In the genomic region with DNA sequence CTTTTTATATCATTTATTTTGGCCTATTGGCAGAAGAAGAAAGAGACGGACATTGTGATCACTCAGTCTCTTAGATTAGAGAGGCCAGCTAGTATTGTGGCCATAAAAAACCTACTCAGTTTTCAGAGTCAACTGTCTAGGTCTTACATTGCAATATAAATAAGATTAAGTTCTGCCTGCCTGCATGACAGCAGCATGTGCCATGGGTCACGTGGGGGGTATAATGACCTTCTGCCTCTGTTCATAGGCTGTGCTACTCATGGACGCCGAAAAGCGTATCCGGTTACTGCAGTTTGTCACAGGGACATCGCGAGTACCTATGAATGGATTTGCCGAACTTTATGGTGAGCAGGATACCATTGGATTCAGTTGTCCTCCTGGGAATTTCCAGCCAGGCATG, we compare ENCODE assay signal across 18 cellular contexts.
A peak's percentile ranks its signal among the peaks of the same experiment; 100 is the strongest.
DNase-seq lines count a peak whose midpoint lies in the region; ATAC-seq and TF ChIP-seq lines count a peak whose summit lies in the region.
"Had no signal": no experiment of that assay in that cellular context is flagged by ENCODE, and none has a peak within 500 bp of the region (broad histone marks: within the 10 kb centered on the region; RNA-seq: fewer than 3 reads in every experiment).

No MANE protein-coding gene starts in this region.

- in situ Hi-C loops in transverse colon (cut with MboI; ENCODE audit: low pct_ligation_motif_present in 1 of 4, low pct_unique_long_range_greater_than_20kb in 1 of 4, low sequenced_read_pairs in 3 of 4): loop anchor here in 1 of 4 donors (25.0 kb wide), 1 partner anchor 672 kb away; no protein-coding TSS in a partner anchor

- H3K4me1 ChIP-seq in cardiac muscle cell (ENCODE audit: low read depth) (peaks cover 4% of the 10 kb centered on the region), hepatocyte (ENCODE audit: insufficient read depth) (peaks cover 12% of the 10 kb centered on the region), psoas muscle (peaks cover 27% of the 10 kb centered on the region), transverse colon (peaks cover 8 to 32% (median 13%) of the 10 kb centered on the region in 4 donors)

- no peaks in the 10 kb centered on the region for H3K27me3 ChIP-seq in cardiac muscle cell
- no peaks in the 10 kb centered on the region for H3K27me3 ChIP-seq in hepatocyte
- no peaks in the 10 kb centered on the region for H3K27me3 ChIP-seq in psoas muscle (ENCODE audit: insufficient read depth in 3 of 3, low read length in 2 of 3)
- no peaks in the 10 kb centered on the region for H3K27me3 ChIP-seq in transverse colon

- H4K20me1 ChIP-seq in hepatocyte (ENCODE audit: insufficient read depth, poor library complexity, severe bottlenecking): no peaks in the 10 kb centered on the region

- intact Hi-C loops in Right ventricle myocardium inferior (cut with DNase I): no loop called here
- intact Hi-C loops in psoas muscle (cut with DNase I): no loop called here
- intact Hi-C loops in transverse colon (cut with DNase I; ENCODE audit: low total_unique reads): no loop called here

- H3K4me3 ChIP-seq in cardiac muscle cell: no peak overlapping the region
- H3K4me3 ChIP-seq in hepatocyte: no peak overlapping the region
- peak overlapping the region; percentile 30 for H3K4me3 ChIP-seq in psoas muscle
- no peak overlapping the region for H3K4me3 ChIP-seq in transverse colon
- H3K4me3 ChIP-seq: GM23338 had no signal

- H3K27ac ChIP-seq in cardiac muscle cell (peak overlapping the region; percentile 12), hepatocyte (peak overlapping the region; percentile 4), psoas muscle (peak overlapping the region; percentile 74), transverse colon (peak overlapping the region in 3 of 4 donors; percentile 59 to 77 (median 73))

- 93% methylated on average over 9 of the region's 9 CpGs for WGBS in hepatocyte (ENCODE audit: low lambda C conversion rate, missing lambda C conversion rate)
- WGBS in psoas muscle, 3 donors: 35 to 50% (median 38%) methylated on average over 9 of the region's 9 CpGs
- WGBS in transverse colon (ENCODE audit: low coverage in 1 of 2), 2 donors: 92 to 100% methylated on average over 1 to 9 of the region's 9 CpGs

- H3K36me3 ChIP-seq in cardiac muscle cell: peaks cover 18% of the 10 kb centered on the region
- H3K36me3 ChIP-seq in hepatocyte (replicated peaks; ENCODE audit: insufficient read depth, low read depth): no peaks in the 10 kb centered on the region
- H3K36me3 ChIP-seq in psoas muscle (ENCODE audit: insufficient read depth in 1 of 2, low read depth in 1 of 2): peaks cover 0 to 64% of the 10 kb centered on the region in 2 donors
- peaks cover 0 to 28% (median 12%) of the 10 kb centered on the region in 4 donors for H3K36me3 ChIP-seq in transverse colon

- H3K9me3 ChIP-seq in cardiac muscle cell (ENCODE audit: low read depth) (no peaks in the 10 kb centered on the region), hepatocyte (ENCODE audit: low read depth) (no peaks in the 10 kb centered on the region), psoas muscle (no peaks in the 10 kb centered on the region), transverse colon (no peaks in the 10 kb centered on the region)

- H3K9me2 ChIP-seq in hepatocyte (replicated peaks; ENCODE audit: insufficient read depth): no peaks in the 10 kb centered on the region

- TF ChIP-seq CTCF in cardiac muscle cell (IDR thresholded peaks at IDR 0.05; ENCODE audit: low read depth, low read length): no peak
- no peak for TF ChIP-seq CTCF in hepatocyte (IDR thresholded peaks at IDR 0.05; ENCODE audit: poor library complexity)
- no peak for TF ChIP-seq CTCF in psoas muscle (IDR thresholded peaks at IDR 0.05)
- TF ChIP-seq CTCF in transverse colon (IDR thresholded peaks at IDR 0.05): no peak

- no peak for TF ChIP-seq POLR2A in transverse colon (IDR thresholded peaks at IDR 0.05)

- no peak overlapping the region for H3K4me2 ChIP-seq in hepatocyte
- H3K4me2 ChIP-seq: GM23338 had no signal

- no peak for TF ChIP-seq EP300 in transverse colon (IDR thresholded peaks at IDR 0.05; ENCODE audit: low read depth)

- no peak for DNase-seq in cardiac muscle cell (ENCODE audit: low read depth in 1 of 2, low spot score in 1 of 2)
- DNase-seq in Right ventricle myocardium inferior (ENCODE audit: missing footprints): no peak
- no peak for DNase-seq in hepatocyte (ENCODE audit: low spot score)
- DNase-seq in psoas muscle: peak; percentile 65 to 86
- DNase-seq in transverse colon: no peak
- no peak for DNase-seq in dermis blood vessel endothelial cell
- no peak for DNase-seq in COLO829 (ENCODE audit: low spot score)
- DNase-seq: 8988T, COR-L47, NCI-H1417, NCI-H187, NCI-H226, NCI-H524, PC-3, RPMI8226 had no signal

- no peaks in the 10 kb centered on the region for H3K79me2 ChIP-seq in hepatocyte

- ATAC-seq in Right ventricle myocardium inferior (no peak), psoas muscle (peak; percentile 95 to 97 (median 96)), HG02588 (IDR thresholded peaks at IDR 0.05; ENCODE audit: unreplicated experiment) (no peak)
- ATAC-seq: GM23338, HCT116, PC-3 had no signal

- no peak overlapping the region for H2AFZ ChIP-seq in hepatocyte
- H2AFZ ChIP-seq: GM23338 had no signal

Comparison
In these comparisons a context has a peak if more than half of its experiments do, and no peak if none do; other contexts are left out.
1. DNase-seq: peak in psoas muscle (2 of 2); none in cardiac muscle cell (0 of 2), Right ventricle myocardium inferior (single experiment), hepatocyte (single experiment), transverse colon (single experiment), dermis blood vessel endothelial cell (single experiment) and COLO829 (single experiment).
2. H3K27ac ChIP-seq: peak in every context shown above with its lines; median percentile 74 in psoas muscle; 73 in transverse colon; 12 in cardiac muscle cell; 4 in hepatocyte.
3. ATAC-seq: peak in psoas muscle (4 of 4); none in Right ventricle myocardium inferior (single experiment) and HG02588 (single experiment).